ENCODE assay signal across 24 cellular contexts in genomic region chr1:232302376-232303049, GRCh38.
DNase-seq lines count a peak whose midpoint lies in the region; ATAC-seq and TF ChIP-seq lines count a peak whose summit lies in the region.
"Had no signal": no experiment of that assay in that cellular context is flagged by ENCODE, and none has a peak within 500 bp of the region (broad histone marks: within the 10 kb centered on the region; RNA-seq: fewer than 3 reads in every experiment).

No MANE protein-coding gene starts in this region.

- no peak for ATAC-seq in HG02610 (IDR thresholded peaks at IDR 0.05; ENCODE audit: unreplicated experiment)
- ATAC-seq: A549; stimulated activated memory B cell treated with anti-CD40 and anti-IgM and Interleukin-4, amounts not matched to agents 10 μg/mL and 1 μg/mL and 100 μg/mL, for 72 hours had no signal

- no peaks in the 10 kb centered on the region for H3K9me3 ChIP-seq in SK-N-SH
- H3K9me3 ChIP-seq: A549, MG63, neutrophil had no signal

- 24% methylated on average over 3 of the region's 3 CpGs for WGBS in SK-N-SH (ENCODE audit: low lambda C conversion rate)

- H3K9me2 ChIP-seq in SK-N-SH = no peaks in the 10 kb centered on the region

- no peak for TF ChIP-seq CTCF in SK-N-SH (IDR thresholded peaks at IDR 0.05)
- TF ChIP-seq CTCF in GM10248 (IDR thresholded peaks at IDR 0.05; ENCODE audit: control extremely low read depth, extremely low read depth, low read depth, missing control alignments) = no peak

- POLR2A ChIA-PET in SK-N-SH (lab: Yijun Ruan, JAX) = no interaction called here
- POLR2A ChIA-PET in GM10248 (lab: Yijun Ruan, JAX) = no interaction called here

- TF ChIP-seq RAD21 in SK-N-SH (IDR thresholded peaks at IDR 0.05; ENCODE audit: low read length) = no peak

- H3K4me2 ChIP-seq in SK-N-SH = no peak overlapping the region
- H3K4me2 ChIP-seq: A549 had no signal

- no peaks in the 10 kb centered on the region for H4K20me1 ChIP-seq in SK-N-SH (ENCODE audit: insufficient read depth)

- peak; percentile 33 for DNase-seq in Ammon's horn (ENCODE audit: low spot score)
- peak; percentile 2 for DNase-seq in NCI-H1092 (lab: John Stamatoyannopoulos, UW)
- DNase-seq in NCI-H2171 treated with DMSO at 0.1 percent for 48 hours (lab: John Stamatoyannopoulos, UW) = peak; percentile 98
- peak; percentile 42 for DNase-seq in cerebellum (ENCODE audit: low spot score)
- no peak for DNase-seq in SK-N-SH
- no peak for DNase-seq in NCI-H2196 treated with DMSO at 0.1 percent for 48 hours (lab: John Stamatoyannopoulos, UW; ENCODE audit: unreplicated experiment)
- DNase-seq in GM10248 (ENCODE audit: extremely low spot score) = no peak
- DNase-seq: activated CD4-positive, alpha-beta T cell treated with anti-CD3 and anti-CD28 coated beads, Interleukin-2, amount 10 ng/mL, durations not matched to agents 24 days and 14 days; activated naive CD4-positive, alpha-beta T cell treated with anti-CD3 and anti-CD28 coated beads, Interleukin-2, amount 10 ng/mL, durations not matched to agents 7 days and 5 days; activated T-cell treated with anti-CD3 and anti-CD28 coated beads, Interleukin-2, amount 50 U/mL, for 48 hours; amygdala; GOT3; kidney; MG63; NCI-H187; NCI-H774; stimulated activated CD4-positive, alpha-beta T cell treated with anti-CD3 and anti-CD28 coated beads, Interleukin-2, amount 100 ng/mL, for 24 hours had no signal

- H3K4me1 ChIP-seq in SK-N-SH (ENCODE audit: control insufficient read depth in 1 of 2, insufficient read depth in 2 of 2, low read depth in 1 of 2, low read length in 1 of 2) = peaks cover 0 to 7% of the 10 kb centered on the region in 2 experiments; a peak in 2 of 4 replicates
- H3K4me1 ChIP-seq: A549 had no signal

- H3K4me3 ChIP-seq in SK-N-SH (ENCODE audit: low read depth in 2 of 2, low read length in 1 of 2) = no peak overlapping the region
- H3K4me3 ChIP-seq: A549, cardiac muscle cell, MG63, skin epidermis had no signal

- CTCF ChIA-PET in SK-N-SH (lab: Yijun Ruan, JAX) (interaction anchor here (0.9 kb wide), 1 partner anchor 79 kb away, joined by 3 read pairs; no protein-coding TSS in a partner anchor), GM10248 (lab: Yijun Ruan, JAX) (interaction anchor here (1.0 kb wide), 1 partner anchor 10 kb away, joined by 3 read pairs; no protein-coding TSS in a partner anchor)

- H3K27me3 ChIP-seq in SK-N-SH (ENCODE audit: insufficient read depth) = no peaks in the 10 kb centered on the region
- H3K27me3 ChIP-seq: cardiac muscle cell, MG63 had no signal

- no peak overlapping the region for H3K9ac ChIP-seq in SK-N-SH

- H3K27ac ChIP-seq in SK-N-SH (ENCODE audit: low read depth in 2 of 2, low read length in 1 of 2) = no peak overlapping the region
- H3K27ac ChIP-seq: A549, cardiac muscle cell, neutrophil, VCaP had no signal

- no peak for TF ChIP-seq EP300 in SK-N-SH (IDR thresholded peaks at IDR 0.05; ENCODE audit: borderline replicate concordance in 1 of 2, low read depth in 1 of 2, low read length in 1 of 2)

- H3K79me2 ChIP-seq in SK-N-SH (ENCODE audit: insufficient read depth) = no peaks in the 10 kb centered on the region

- no peaks in the 10 kb centered on the region for H3F3A ChIP-seq in SK-N-SH (replicated peaks; ENCODE audit: insufficient read depth)

- no peaks in the 10 kb centered on the region for H3K36me3 ChIP-seq in SK-N-SH (replicated peaks in 1 of 2; ENCODE audit: control insufficient read depth in 1 of 2, insufficient read depth in 2 of 2, low read length in 1 of 2)
- H3K36me3 ChIP-seq: cardiac muscle cell, MG63, neutrophil had no signal

- H2AFZ ChIP-seq in SK-N-SH (ENCODE audit: low read depth) = no peak overlapping the region

TF ChIP-seq in SK-N-SH, 30 proteins besides CTCF, POLR2A, EP300 and RAD21:
- no peak for TF ChIP-seq RFX5 (IDR thresholded peaks at IDR 0.05; ENCODE audit: low read length)

Comparison
In these comparisons a context has a peak if more than half of its experiments do, and no peak if none do; other contexts are left out.
1. DNase-seq: peak in Ammon's horn (single experiment), NCI-H1092 (single experiment), NCI-H2171 treated with DMSO at 0.1 percent for 48 hours (single experiment) and cerebellum (single experiment); none in SK-N-SH (single experiment), NCI-H2196 treated with DMSO at 0.1 percent for 48 hours (single experiment) and GM10248 (single experiment).